ENCODE assay signal across 8 cellular contexts in the genomic region with DNA sequence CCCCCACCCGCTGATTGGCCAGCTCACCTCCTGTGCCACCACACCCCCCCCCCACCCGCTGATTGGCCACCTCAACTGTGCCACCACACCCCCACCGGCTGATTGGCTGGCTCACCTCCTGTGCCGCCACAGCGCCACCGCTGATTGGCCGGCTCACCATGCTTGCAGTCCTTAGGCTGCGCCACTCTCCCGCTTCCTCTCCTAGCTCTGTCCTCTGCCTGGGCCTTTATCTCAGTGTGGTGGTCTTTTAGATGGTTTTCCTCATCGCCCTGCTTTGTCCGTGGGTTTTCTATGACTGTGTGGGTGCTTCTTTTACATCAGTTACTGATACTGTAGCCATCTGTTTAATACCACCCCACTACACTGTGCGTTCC. TPM values are rescaled to one million over a fixed set of nuclear protein-coding genes. Genes with fewer than 3 reads are reported as not detected.
DNase-seq lines count a peak whose midpoint lies in the region; ATAC-seq and TF ChIP-seq lines count a peak whose summit lies in the region.
"Not testable (repeated sequence)": the region's sequence is repeated elsewhere in the genome, so short reads cannot be mapped to it uniquely, and the experiment has no call there.

No MANE protein-coding gene starts in this region.

- peak overlapping the region; percentile 98 for H3K27ac ChIP-seq in RWPE1
- H3K27ac ChIP-seq in lower lobe of right lung, testis: not testable (repeated sequence)

- CTCF ChIA-PET in RWPE1 (lab: Yijun Ruan, JAX): interaction anchor here (0.5 kb wide), 1 partner anchor 38 kb away, joined by 3 read pairs; no protein-coding TSS in a partner anchor

- TF ChIP-seq CTCF in RWPE1 (conservative IDR thresholded peaks at IDR 0.05; ENCODE audit: low read depth); epithelial cell of esophagus (IDR thresholded peaks at IDR 0.05; ENCODE audit: insufficient read depth, low read depth, low read length, missing control alignments); lower lobe of right lung (IDR thresholded peaks at IDR 0.05); testis (IDR thresholded peaks at IDR 0.05): not testable (repeated sequence)

- H3K9me3 ChIP-seq in iPS-15b (ENCODE audit: control insufficient read depth, insufficient read depth, low read length); lower lobe of right lung; testis: not testable (repeated sequence)

- not testable (repeated sequence) for TF ChIP-seq POLR2A in testis (IDR thresholded peaks at IDR 0.05)

- H3K36me3 ChIP-seq in iPS-15b (ENCODE audit: control insufficient read depth, insufficient read depth, low read length) (peaks cover 12% of the 10 kb centered on the region), lower lobe of right lung (peaks cover 49% of the 10 kb centered on the region)
- not testable (repeated sequence) for H3K36me3 ChIP-seq in testis (ENCODE audit: low read depth, missing control alignments)

- peak; percentile 34 for ATAC-seq in Right ventricle myocardium inferior
- ATAC-seq in lower lobe of right lung: not testable (repeated sequence)

- H3K4me3 ChIP-seq in epithelial cell of esophagus (ENCODE audit: low read length) (peak overlapping the region; percentile 14), iPS-15b (ENCODE audit: low read depth, low read length) (peak overlapping the region; percentile 55), testis (peak overlapping the region in 1 of 2 donors; percentile 23)
- H3K4me3 ChIP-seq in lower lobe of right lung: not testable (repeated sequence)

- not testable (repeated sequence) for H3K4me1 ChIP-seq in iPS-15b (ENCODE audit: control insufficient read depth, insufficient read depth, low read length); testis
- H3K4me1 ChIP-seq in lower lobe of right lung: peaks cover 14% of the 10 kb centered on the region

- WGBS in testis, 2 donors: 57 to 67% methylated on average over 8 to 11 of the region's 12 CpGs

- not testable (repeated sequence) for H3K27me3 ChIP-seq in iPS-15b (ENCODE audit: control insufficient read depth, insufficient read depth, low read length); lower lobe of right lung (ENCODE audit: low read depth); testis

- intact Hi-C loops in Right ventricle myocardium inferior (cut with DNase I): loop anchor here (10.0 kb wide), 1 partner anchor 264 kb away; no protein-coding TSS in a partner anchor
- intact Hi-C loops in lower lobe of right lung (cut with DNase I); testis (cut with DNase I; ENCODE audit: low total_unique reads): not testable (repeated sequence)

- POLR2A ChIA-PET in RWPE1 (lab: Yijun Ruan, JAX; ENCODE audit: low non-redundant PET): not testable (repeated sequence)

- H3K9ac ChIP-seq in iPS-15b (ENCODE audit: low read depth, low read length): not testable (repeated sequence)

- DNase-seq in EH (ENCODE audit: low read depth) (peak; percentile 29), amniotic epithelial cell (ENCODE audit: low read depth) (peak; percentile 58), epithelial cell of esophagus (ENCODE audit: low read depth) (peak; percentile 58), lower lobe of right lung (peak; percentile 29), testis (peak; percentile 74)
- not testable (repeated sequence) for DNase-seq in RWPE1 (ENCODE audit: low spot score); Right ventricle myocardium inferior (ENCODE audit: missing footprints)

RNA-seq across cellular contexts. Expression of a gene that starts 8.7 kb away (rescaled TPM):
- total RNA-seq in Right ventricle myocardium inferior (18.7 TPM), lower lobe of right lung (12.3 TPM), testis (10 to 100 TPM; 26.0 to 32.6 TPM)
- polyA plus RNA-seq in testis (ENCODE audit: insufficient read depth, low read depth, low replicate concordance): 33.1 TPM

RNA-seq across cellular contexts. Expression of a gene that starts 8.8 kb away (rescaled TPM):
- total RNA-seq in Right ventricle myocardium inferior (21.2 TPM), lower lobe of right lung (63.2 TPM), testis (10 to 100 TPM; 55.9 to 82.8 TPM)
- polyA plus RNA-seq in testis (ENCODE audit: insufficient read depth, low read depth, low replicate concordance): 45.0 TPM

RNA-seq across cellular contexts. Expression of a gene that starts 38.8 kb away (rescaled TPM):
- total RNA-seq in Right ventricle myocardium inferior (12.6 TPM), lower lobe of right lung (21.5 TPM), testis (10 to 100 TPM; 64.2 to 77.4 TPM)
- 149 TPM for polyA plus RNA-seq in testis (ENCODE audit: insufficient read depth, low read depth, low replicate concordance)

RNA-seq across cellular contexts. Expression of a gene that starts 58.5 kb away (rescaled TPM):
- 2.5 TPM for total RNA-seq in Right ventricle myocardium inferior
- total RNA-seq in lower lobe of right lung: 8.9 TPM
- 10 to 100 TPM in 1 of 2 donors, 1 to 10 TPM in 1; 5.8 to 14.8 TPM for total RNA-seq in testis
- 20.9 TPM for polyA plus RNA-seq in testis (ENCODE audit: insufficient read depth, low read depth, low replicate concordance)
